Comparison of ENCODE assay signal across 10 cellular contexts in the genomic region with DNA sequence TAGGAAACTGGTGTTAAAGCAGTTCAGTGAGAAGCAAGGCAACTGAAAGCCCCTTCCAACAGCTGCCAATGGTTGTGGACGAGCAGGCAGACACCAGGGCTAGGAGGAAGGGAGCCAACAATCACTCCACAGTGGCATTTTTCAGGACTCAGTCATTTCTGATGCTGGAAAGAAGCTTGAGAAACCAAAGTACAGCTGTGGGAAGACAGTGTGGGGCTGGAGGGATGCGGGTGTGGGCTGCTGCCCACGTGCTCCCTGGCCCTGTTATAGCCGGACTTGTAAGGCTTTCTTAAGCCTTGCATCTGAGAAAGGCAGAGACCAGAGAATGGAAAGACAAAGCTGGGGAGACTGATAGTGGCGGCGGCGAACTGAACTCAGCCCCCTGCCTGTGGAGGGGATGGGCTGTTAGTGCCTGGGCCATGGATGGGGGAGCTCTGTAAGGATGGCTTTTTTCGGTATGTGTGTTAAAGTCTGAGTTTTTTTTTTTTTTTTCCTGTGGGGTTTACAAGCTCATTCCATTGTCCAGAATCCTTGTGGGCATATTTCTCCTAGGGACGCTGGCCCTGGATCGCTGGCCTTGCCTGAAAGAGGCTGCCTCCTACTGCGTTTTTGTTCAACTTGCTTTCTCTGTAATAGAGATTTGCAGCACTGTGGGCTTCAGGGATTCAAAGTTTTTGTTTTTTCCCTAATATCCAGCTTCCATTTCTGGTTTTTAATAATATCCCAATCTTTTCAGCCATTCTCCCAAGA.
DNase-seq lines count a peak whose midpoint lies in the region; ATAC-seq and TF ChIP-seq lines count a peak whose summit lies in the region.
"Had no signal": no experiment of that assay in that cellular context is flagged by ENCODE, and none has a peak within 500 bp of the region (broad histone marks: within the 10 kb centered on the region; RNA-seq: fewer than 3 reads in every experiment).

No MANE protein-coding gene starts in this region.

- peak overlapping the region in 1 of 2 donors; percentile 42 for H3K27ac ChIP-seq in coronary artery
- H3K27ac ChIP-seq: neutrophil, thoracic aorta had no signal

- no peak for TF ChIP-seq CTCF in foreskin fibroblast (IDR thresholded peaks at IDR 0.05; ENCODE audit: low read depth, low read length)
- no peak for TF ChIP-seq CTCF in coronary artery (IDR thresholded peaks at IDR 0.05)

- peak; percentile 79 for ATAC-seq in SK-N-SH treated with all-trans-retinoic acid at 6 μM for 48 hours

- DNase-seq in Daoy (ENCODE audit: low read depth) (peak; percentile 69), foreskin fibroblast (peak; percentile 71 to 88), occipital lobe (lab: John Stamatoyannopoulos, UW) (peak; percentile 54), cortex of kidney (lab: John Stamatoyannopoulos, UW) (no peak), coronary artery (ENCODE audit: low spot score) (no peak), NCI-H1092 (lab: John Stamatoyannopoulos, UW) (no peak)
- no peak for DNase-seq in stimulated activated CD4-positive, alpha-beta T cell treated with anti-CD3 and anti-CD28 coated beads, Interleukin-4, amount 100 ng/mL, for 1 hour

- H3K4me3 ChIP-seq in foreskin fibroblast (ENCODE audit: low read depth in 1 of 2, low read length in 2 of 2): no peak overlapping the region
- H3K4me3 ChIP-seq in coronary artery: no peak overlapping the region
- H3K4me3 ChIP-seq: thoracic aorta had no signal

TF ChIP-seq in SK-N-SH treated with all-trans-retinoic acid at 6 μM for 48 hours, 23 proteins besides CTCF, POLR2A, EP300 and RAD21:
- 0 out of 2 replicates have a peak, but pooled peaks have one; percentile 1 for TF ChIP-seq ZNF70 (CRISPR knock-in tag; IDR thresholded peaks at IDR 0.05)
- TF ChIP-seq PPARA (CRISPR knock-in tag; IDR thresholded peaks at IDR 0.05; ENCODE audit: borderline replicate concordance): no peak
- TF ChIP-seq SNAI2 (CRISPR knock-in tag; IDR thresholded peaks at IDR 0.05): no peak

Comparison
In these comparisons a context has a peak if more than half of its experiments do, and no peak if none do; other contexts are left out.
1. DNase-seq: peak in Daoy (single experiment), foreskin fibroblast (2 of 2) and occipital lobe (single experiment); none in cortex of kidney (single experiment), stimulated activated CD4-positive, alpha-beta T cell treated with anti-CD3 and anti-CD28 coated beads, Interleukin-4, amount 100 ng/mL, for 1 hour (single experiment), coronary artery (single experiment) and NCI-H1092 (single experiment).